In genomic region chr20:44041001-44041400, GRCh38 we compare ENCODE assay signal across 24 cellular contexts.
DNase-seq lines count a peak whose midpoint lies in the region; ATAC-seq and TF ChIP-seq lines count a peak whose summit lies in the region.
"Had no signal": no experiment of that assay in that cellular context is flagged by ENCODE, and none has a peak within 500 bp of the region (broad histone marks: within the 10 kb centered on the region; RNA-seq: fewer than 3 reads in every experiment).

No MANE protein-coding gene starts in this region.

- H3K27ac Mint-ChIP-seq in HFFc6 (no peak overlapping the region), endodermal cell (no peak overlapping the region), osteocyte (ENCODE audit: unreplicated experiment) (no peak overlapping the region)
- H3K27ac Mint-ChIP-seq: activated CD8-positive, alpha-beta T cell treated with anti-CD3 and anti-CD28 coated beads, Interleukin-2, amount 10 ng/mL, durations not matched to agents 7 days and 5 days; activated naive CD4-positive, alpha-beta T cell treated with anti-CD3 and anti-CD28 coated beads, Interleukin-2, amount 10 ng/mL, durations not matched to agents 7 days and 5 days had no signal

- peaks cover 24% of the 10 kb centered on the region for H3K36me3 Mint-ChIP-seq in HFFc6 (ENCODE audit: low read depth)
- H3K36me3 Mint-ChIP-seq in endodermal cell (ENCODE audit: low read depth) = no peaks in the 10 kb centered on the region
- no peaks in the 10 kb centered on the region for H3K36me3 Mint-ChIP-seq in osteocyte (ENCODE audit: unreplicated experiment)
- H3K36me3 Mint-ChIP-seq: activated naive CD4-positive, alpha-beta T cell treated with anti-CD3 and anti-CD28 coated beads, Interleukin-2, amount 10 ng/mL, durations not matched to agents 7 days and 5 days had no signal

- H3K4me1 ChIP-seq in endodermal cell (ENCODE audit: control insufficient read depth, insufficient read depth, low read length) = no peaks in the 10 kb centered on the region

- H3K27me3 ChIP-seq in endodermal cell (ENCODE audit: control insufficient read depth, insufficient read depth, low read length, poor library complexity, severe bottlenecking) = no peaks in the 10 kb centered on the region
- H3K27me3 ChIP-seq: right atrium auricular region had no signal

- no peak overlapping the region for H3K4me3 Mint-ChIP-seq in HFFc6
- H3K4me3 Mint-ChIP-seq in endodermal cell = no peak overlapping the region
- H3K4me3 Mint-ChIP-seq in osteocyte (ENCODE audit: unreplicated experiment) = no peak overlapping the region
- H3K4me3 Mint-ChIP-seq: activated CD8-positive, alpha-beta T cell treated with anti-CD3 and anti-CD28 coated beads, Interleukin-2, amount 10 ng/mL, durations not matched to agents 7 days and 5 days; activated naive CD4-positive, alpha-beta T cell treated with anti-CD3 and anti-CD28 coated beads, Interleukin-2, amount 10 ng/mL, durations not matched to agents 7 days and 5 days; activated T-cell treated with anti-CD3 and anti-CD28 coated beads, Interleukin-2, amount 50 U/mL, for 4 hours had no signal

- no peak for DNase-seq in HFFc6
- no peak for DNase-seq in endodermal cell
- peak; percentile 73 for DNase-seq in osteocyte (ENCODE audit: extremely low spot score, unreplicated experiment)
- DNase-seq in cortex of kidney (lab: John Stamatoyannopoulos, UW) = no peak
- no peak for DNase-seq in midbrain (lab: John Stamatoyannopoulos, UW)
- no peak for DNase-seq in GM20000 (ENCODE audit: low spot score)
- DNase-seq: activated CD4-positive, alpha-beta T cell treated with anti-CD3 and anti-CD28 coated beads for 1 hour; activated CD8-positive, alpha-beta T cell treated with anti-CD3 and anti-CD28 coated beads, Interleukin-2, amount 10 ng/mL, durations not matched to agents 7 days and 5 days; activated naive CD4-positive, alpha-beta T cell treated with anti-CD3 and anti-CD28 coated beads, Interleukin-2, amount 10 ng/mL, durations not matched to agents 7 days and 5 days; activated T-cell treated with anti-CD3 and anti-CD28 coated beads, Interleukin-2, amount 50 U/mL, for 4 hours; amniotic stem cell; EL; NCI-H1105; NCI-H1930; NCI-H526; occipital lobe; stimulated activated CD4-positive, alpha-beta T cell treated with anti-CD3 and anti-CD28 coated beads, Interleukin-12 subunit alpha, Interleukin-12 subunit beta, amount 100 ng/mL, for 4 hours; stimulated activated CD4-positive, alpha-beta T cell treated with anti-CD3 and anti-CD28 coated beads, Interleukin-4, amount 100 ng/mL, for 24 hours; stimulated activated naive CD4-positive, alpha-beta T cell; T-helper 1 cell had no signal

- H3K27me3 Mint-ChIP-seq in HFFc6 (ENCODE audit: insufficient read depth) (no peaks in the 10 kb centered on the region; the same call in 1 of the 2 replicates), endodermal cell (ENCODE audit: insufficient read depth) (peaks cover 19% of the 10 kb centered on the region), osteocyte (ENCODE audit: unreplicated experiment) (peaks cover 61% of the 10 kb centered on the region)

- ATAC-seq in HG02798 (IDR thresholded peaks at IDR 0.05; ENCODE audit: poor library complexity, unreplicated experiment) = no peak
- ATAC-seq: activated CD8-positive, alpha-beta T cell treated with anti-CD3 and anti-CD28 coated beads, Interleukin-2, amount 10 ng/mL, durations not matched to agents 7 days and 5 days; activated T-cell treated with anti-CD3 and anti-CD28 coated beads, Interleukin-2, amount 50 U/mL, for 4 hours had no signal

- no peak overlapping the region for H3K27ac ChIP-seq in endodermal cell (ENCODE audit: low read depth, low read length)
- H3K27ac ChIP-seq: C4-2B, right atrium auricular region had no signal

- H3K9me3 Mint-ChIP-seq in HFFc6 = no peaks in the 10 kb centered on the region
- no peaks in the 10 kb centered on the region for H3K9me3 Mint-ChIP-seq in endodermal cell
- no peaks in the 10 kb centered on the region for H3K9me3 Mint-ChIP-seq in osteocyte (ENCODE audit: unreplicated experiment)
- H3K9me3 Mint-ChIP-seq: activated naive CD4-positive, alpha-beta T cell treated with anti-CD3 and anti-CD28 coated beads, Interleukin-2, amount 10 ng/mL, durations not matched to agents 7 days and 5 days had no signal

- TF ChIP-seq CTCF in GM12872 (IDR thresholded peaks at IDR 0.05; ENCODE audit: insufficient read depth, low read depth, low read length) (peak; percentile 24; the same call in 1 of the 3 replicates), HFFc6 (IDR thresholded peaks at IDR 0.05) (peak; percentile 9; the same call in 1 of the 2 replicates), endodermal cell (conservative IDR thresholded peaks at IDR 0.05) (peak; percentile 60), osteocyte (IDR thresholded peaks at IDR 0.05) (no peak), GM20000 (IDR thresholded peaks at IDR 0.05; ENCODE audit: extremely low read depth, missing control alignments) (no peak)

- peaks cover 43% of the 10 kb centered on the region for H3K4me1 Mint-ChIP-seq in HFFc6 (ENCODE audit: low read depth)
- no peaks in the 10 kb centered on the region for H3K4me1 Mint-ChIP-seq in endodermal cell
- no peaks in the 10 kb centered on the region for H3K4me1 Mint-ChIP-seq in osteocyte (ENCODE audit: unreplicated experiment)
- H3K4me1 Mint-ChIP-seq: activated naive CD4-positive, alpha-beta T cell treated with anti-CD3 and anti-CD28 coated beads, Interleukin-2, amount 10 ng/mL, durations not matched to agents 7 days and 5 days had no signal

- no peak overlapping the region for H3K9ac ChIP-seq in endodermal cell (ENCODE audit: extremely low read depth, low read length, poor library complexity, severe bottlenecking)

- no peak overlapping the region for H3K4me3 ChIP-seq in endodermal cell (ENCODE audit: low read length)
- H3K4me3 ChIP-seq: right atrium auricular region had no signal

- 89 to 92% methylated on average over 6 to 8 of the region's 8 CpGs for WGBS in endodermal cell (ENCODE audit: insufficient coverage in 1 of 2, insufficient read length in 1 of 2), 2 experiments

- H3K9me3 ChIP-seq in endodermal cell (ENCODE audit: control insufficient read depth, low read length) = no peaks in the 10 kb centered on the region
- H3K9me3 ChIP-seq: right atrium auricular region had no signal

- H3K36me3 ChIP-seq in endodermal cell (ENCODE audit: control insufficient read depth, insufficient read depth, low read length) = no peaks in the 10 kb centered on the region
- H3K36me3 ChIP-seq: right atrium auricular region had no signal

Comparison
In these comparisons a context has a peak if more than half of its experiments do, and no peak if none do; other contexts are left out.
1. CTCF ChIP-seq: peak in GM12872 (single experiment), HFFc6 (single experiment) and endodermal cell (single experiment); none in osteocyte (single experiment) and GM20000 (single experiment).